1 cellular context compared by ENCODE assay signal in the genomic region with DNA sequence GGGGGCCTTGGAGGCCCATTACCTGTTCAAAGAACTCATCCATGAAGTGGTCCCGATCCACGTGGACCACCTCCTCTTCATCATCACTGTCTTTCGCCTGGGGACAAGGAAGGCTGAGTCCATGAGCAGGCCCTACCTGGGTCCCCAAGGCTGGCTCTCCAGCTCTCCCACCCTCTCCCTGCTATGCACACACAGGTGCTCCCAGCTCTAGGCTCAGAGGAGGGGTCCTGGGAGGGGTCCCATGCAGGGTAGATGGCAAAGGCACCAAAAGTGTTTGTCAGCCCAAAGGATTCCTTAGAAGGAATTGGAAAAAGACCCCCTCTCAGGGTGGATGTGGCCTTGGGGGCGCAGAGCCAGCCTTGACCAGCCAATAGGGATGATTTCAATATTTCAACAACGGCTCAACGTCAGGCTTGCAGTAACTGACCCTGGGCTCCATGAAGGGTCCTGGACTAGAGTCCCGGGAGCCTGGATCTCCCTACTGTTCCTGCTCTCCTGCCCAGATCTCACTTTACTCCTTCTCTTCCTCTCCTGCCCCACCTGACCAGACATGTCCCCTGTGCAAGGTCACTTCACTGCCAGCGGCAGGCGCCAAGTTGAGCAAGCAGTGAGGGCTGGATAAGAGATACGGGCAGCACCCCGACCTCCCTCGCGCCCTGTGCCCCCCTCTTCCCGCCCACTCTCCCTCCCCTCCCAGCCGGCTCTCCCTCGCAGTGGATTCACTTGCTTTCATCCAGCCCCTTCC.
TF ChIP-seq lines count a peak whose summit lies in the region.

No MANE protein-coding gene starts in this region.

TF ChIP-seq in HepG2, 621 proteins besides CTCF, POLR2A, EP300 and RAD21 (continued from another document and continues in another):
- TF ChIP-seq E2F1 (CRISPR knock-in tag; IDR thresholded peaks at IDR 0.05) (no peak), ZSCAN25 (CRISPR knock-in tag; IDR thresholded peaks at IDR 0.05) (peak; percentile 91), ZFY (CRISPR knock-in tag; IDR thresholded peaks at IDR 0.05) (no peak), GTF3A (CRISPR knock-in tag; conservative IDR thresholded peaks at IDR 0.05) (0 out of 2 replicates have a peak, but pooled peaks have one; percentile 11), FOXO4 (CRISPR knock-in tag; conservative IDR thresholded peaks at IDR 0.05) (0 out of 2 replicates have a peak, but pooled peaks have one; percentile 54), ZSCAN12 (CRISPR knock-in tag; IDR thresholded peaks at IDR 0.05) (no peak), SOX13 (IDR thresholded peaks at IDR 0.05) (no peak), SOX13 (CRISPR knock-in tag; conservative IDR thresholded peaks at IDR 0.05 in 1 of 2, IDR thresholded peaks at IDR 0.05 in 1 of 2) (no peak; a peak in 1 of 4 replicates), RERE (CRISPR knock-in tag; IDR thresholded peaks at IDR 0.05; ENCODE audit: low read depth) (no peak), ZBTB14 (CRISPR knock-in tag; IDR thresholded peaks at IDR 0.05) (no peak), HDAC2 (CRISPR knock-in tag; IDR thresholded peaks at IDR 0.05) (peak; percentile 66; the same call in 1 of the 2 replicates), ZNF672 (CRISPR knock-in tag; IDR thresholded peaks at IDR 0.05) (no peak), TFDP1 (CRISPR knock-in tag; IDR thresholded peaks at IDR 0.05; ENCODE audit: borderline replicate concordance) (0 out of 2 replicates have a peak, but pooled peaks have one; percentile 29), SP4 (CRISPR knock-in tag; IDR thresholded peaks at IDR 0.05) (no peak), HCFC1 (IDR thresholded peaks at IDR 0.05; ENCODE audit: low read depth, low read length) (no peak), ZNF33B (CRISPR knock-in tag; IDR thresholded peaks at IDR 0.05) (no peak), TERF1 (CRISPR knock-in tag; IDR thresholded peaks at IDR 0.05) (no peak), ZSCAN22 (CRISPR knock-in tag; IDR thresholded peaks at IDR 0.05) (peak; percentile 22; the same call in 1 of the 2 replicates), XRCC5 (optimal IDR thresholded peaks at IDR 0.05; ENCODE audit: low read length) (no peak), LCORL (IDR thresholded peaks at IDR 0.05) (no peak), LCORL (CRISPR knock-in tag; IDR thresholded peaks at IDR 0.05) (peak; percentile 75), ZSCAN31 (CRISPR knock-in tag; IDR thresholded peaks at IDR 0.05; ENCODE audit: low read depth) (no peak; the same call in 1 of the 2 replicates), ZNF691 (CRISPR knock-in tag; IDR thresholded peaks at IDR 0.05; ENCODE audit: borderline replicate concordance, low read depth) (no peak), GMEB2 (CRISPR knock-in tag; IDR thresholded peaks at IDR 0.05; ENCODE audit: low read depth) (no peak), SRY (CRISPR knock-in tag; IDR thresholded peaks at IDR 0.05) (0 out of 2 replicates have a peak, but pooled peaks have one; percentile 33), ZBTB26 (CRISPR knock-in tag; IDR thresholded peaks at IDR 0.05; ENCODE audit: borderline replicate concordance) (no peak), ZNF570 (CRISPR knock-in tag; IDR thresholded peaks at IDR 0.05; ENCODE audit: borderline replicate concordance) (no peak), CREB3 (CRISPR knock-in tag; IDR thresholded peaks at IDR 0.05) (no peak), TFDP2 (CRISPR knock-in tag; IDR thresholded peaks at IDR 0.05) (peak; percentile 62; the same call in 1 of the 2 replicates), ZNF75D (CRISPR knock-in tag; IDR thresholded peaks at IDR 0.05; ENCODE audit: borderline replicate concordance) (no peak), CBFB (CRISPR knock-in tag; IDR thresholded peaks at IDR 0.05) (no peak)
- TF ChIP-seq, protein P1, sequence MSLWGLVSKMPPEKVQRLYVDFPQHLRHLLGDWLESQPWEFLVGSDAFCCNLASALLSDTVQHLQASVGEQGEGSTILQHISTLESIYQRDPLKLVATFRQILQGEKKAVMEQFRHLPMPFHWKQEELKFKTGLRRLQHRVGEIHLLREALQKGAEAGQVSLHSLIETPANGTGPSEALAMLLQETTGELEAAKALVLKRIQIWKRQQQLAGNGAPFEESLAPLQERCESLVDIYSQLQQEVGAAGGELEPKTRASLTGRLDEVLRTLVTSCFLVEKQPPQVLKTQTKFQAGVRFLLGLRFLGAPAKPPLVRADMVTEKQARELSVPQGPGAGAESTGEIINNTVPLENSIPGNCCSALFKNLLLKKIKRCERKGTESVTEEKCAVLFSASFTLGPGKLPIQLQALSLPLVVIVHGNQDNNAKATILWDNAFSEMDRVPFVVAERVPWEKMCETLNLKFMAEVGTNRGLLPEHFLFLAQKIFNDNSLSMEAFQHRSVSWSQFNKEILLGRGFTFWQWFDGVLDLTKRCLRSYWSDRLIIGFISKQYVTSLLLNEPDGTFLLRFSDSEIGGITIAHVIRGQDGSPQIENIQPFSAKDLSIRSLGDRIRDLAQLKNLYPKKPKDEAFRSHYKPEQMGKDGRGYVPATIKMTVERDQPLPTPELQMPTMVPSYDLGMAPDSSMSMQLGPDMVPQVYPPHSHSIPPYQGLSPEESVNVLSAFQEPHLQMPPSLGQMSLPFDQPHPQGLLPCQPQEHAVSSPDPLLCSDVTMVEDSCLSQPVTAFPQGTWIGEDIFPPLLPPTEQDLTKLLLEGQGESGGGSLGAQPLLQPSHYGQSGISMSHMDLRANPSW (CRISPR knock-in tag; IDR thresholded peaks at IDR 0.05; ENCODE audit: borderline replicate concordance): no peak
